8 cellular contexts compared by ENCODE assay signal in genomic region chr12:27331299-27331926, GRCh38. TPM values are rescaled to one million over a fixed set of nuclear protein-coding genes. Genes with fewer than 3 reads are reported as not detected.
DNase-seq lines count a peak whose midpoint lies in the region; ATAC-seq, FAIRE-seq and TF ChIP-seq lines count a peak whose summit lies in the region.

No MANE protein-coding gene starts in this region.

- ATAC-seq in GM21723 (IDR thresholded peaks at IDR 0.05; ENCODE audit: unreplicated experiment): peak; percentile 40

- peaks cover 28% of the 10 kb centered on the region for H3F3A ChIP-seq in MM.1S (ENCODE audit: insufficient read depth, low read length)

- H3K27ac ChIP-seq in MM.1S (ENCODE audit: low read length): peak overlapping the region; percentile 81
- peak overlapping the region; percentile 72 for H3K27ac ChIP-seq in astrocyte (ENCODE audit: low read depth, low read length)
- no peak overlapping the region for H3K27ac ChIP-seq in substantia nigra (ENCODE audit: low read depth, low read length, poor library complexity, severe bottlenecking)

- H3K9me3 Mint-ChIP-seq in astrocyte (ENCODE audit: unreplicated experiment): peaks cover 2% of the 10 kb centered on the region

- H3K27ac Mint-ChIP-seq in astrocyte (ENCODE audit: unreplicated experiment): peak overlapping the region; percentile 96

- peaks cover 32% of the 10 kb centered on the region for H3K79me2 ChIP-seq in MM.1S (ENCODE audit: low read length)
- peaks cover 33% of the 10 kb centered on the region for H3K79me2 ChIP-seq in astrocyte (ENCODE audit: insufficient read depth, low read length)

- H3K4me1 Mint-ChIP-seq in astrocyte (ENCODE audit: low read depth, unreplicated experiment): peaks cover 26% of the 10 kb centered on the region

- H3K9ac ChIP-seq in MM.1S (ENCODE audit: low read length) (peak overlapping the region; percentile 77), astrocyte (ENCODE audit: low read length) (peak overlapping the region; percentile 80), mucosa of stomach (ENCODE audit: low read length) (peak overlapping the region; percentile 3)

- DNase-seq in GM04503 (ENCODE audit: low read depth) (peak; percentile 83), MM.1S (peak; percentile 63), astrocyte (ENCODE audit: low read depth) (peak; percentile 95), T-helper 9 cell (no peak), NCI-H524 (lab: John Stamatoyannopoulos, UW) (no peak), substantia nigra (lab: John Stamatoyannopoulos, UW) (no peak)

- no peaks in the 10 kb centered on the region for H3K9me2 ChIP-seq in MM.1S (replicated peaks; ENCODE audit: insufficient read depth, low read length)

- TF ChIP-seq CTCF in MM.1S (IDR thresholded peaks at IDR 0.05; ENCODE audit: low read length) (no peak), astrocyte (IDR thresholded peaks at IDR 0.05; ENCODE audit: insufficient read depth, low read depth, low read length) (no peak)

- H3K9me3 ChIP-seq in MM.1S (replicated peaks; ENCODE audit: insufficient read depth, low read length) (no peaks in the 10 kb centered on the region), astrocyte (ENCODE audit: insufficient read depth, low read depth, low read length) (no peaks in the 10 kb centered on the region), mucosa of stomach (ENCODE audit: control insufficient read depth, low read length) (no peaks in the 10 kb centered on the region)

- H3K4me1 ChIP-seq in MM.1S (ENCODE audit: low read length) (peaks cover 28% of the 10 kb centered on the region), astrocyte (ENCODE audit: insufficient read depth, low read length) (peaks cover 21% of the 10 kb centered on the region), mucosa of stomach (ENCODE audit: control insufficient read depth, insufficient read depth, low read length) (peaks cover 40% of the 10 kb centered on the region)

- H3K36me3 Mint-ChIP-seq in astrocyte (ENCODE audit: low read depth, unreplicated experiment): no peaks in the 10 kb centered on the region

- H3K4me3 ChIP-seq in MM.1S (ENCODE audit: low read length) (peak overlapping the region; percentile 93), astrocyte (ENCODE audit: insufficient read depth, low read depth, low read length) (peak overlapping the region; percentile 77), mucosa of stomach (ENCODE audit: low read length) (no peak overlapping the region)

- H3K27me3 Mint-ChIP-seq in astrocyte (ENCODE audit: low read depth, unreplicated experiment): no peaks in the 10 kb centered on the region

- H3K27me3 ChIP-seq in MM.1S (replicated peaks; ENCODE audit: insufficient read depth, low read length) (no peaks in the 10 kb centered on the region), astrocyte (ENCODE audit: insufficient read depth, low read length) (no peaks in the 10 kb centered on the region), mucosa of stomach (ENCODE audit: control insufficient read depth, insufficient read depth, low read length) (no peaks in the 10 kb centered on the region)

- peak overlapping the region; percentile 73 for H3K4me3 Mint-ChIP-seq in astrocyte (ENCODE audit: unreplicated experiment)

- H2AFZ ChIP-seq in MM.1S (ENCODE audit: low read length) (peak overlapping the region; percentile 99), astrocyte (ENCODE audit: low read depth, low read length) (no peak overlapping the region)

- peak; percentile 97 for FAIRE-seq in astrocyte (lab: Jason Lieb, UNC)

- H3K4me2 ChIP-seq in MM.1S (ENCODE audit: low read depth, low read length) (peak overlapping the region; percentile 87), astrocyte (ENCODE audit: low read length) (peak overlapping the region; percentile 95)

- H3K36me3 ChIP-seq in MM.1S (replicated peaks; ENCODE audit: insufficient read depth, low read length) (no peaks in the 10 kb centered on the region), astrocyte (ENCODE audit: insufficient read depth, low read length) (peaks cover 12% of the 10 kb centered on the region), mucosa of stomach (ENCODE audit: control insufficient read depth, insufficient read depth, low read length) (no peaks in the 10 kb centered on the region)

- H4K20me1 ChIP-seq in MM.1S (ENCODE audit: insufficient read depth, low read length): no peaks in the 10 kb centered on the region; the same call in 1 of the 2 replicates
- H4K20me1 ChIP-seq in astrocyte (ENCODE audit: insufficient read depth, low read length): peaks cover 15% of the 10 kb centered on the region

RNA-seq across cellular contexts. Expression of gene BMAL2, which starts 1.2 kb away (rescaled TPM):
- 12.1 and 13.6 TPM in 2 replicates for total RNA-seq in astrocyte

Comparison
In these comparisons a context has a peak if more than half of its experiments do, and no peak if none do; other contexts are left out.
1. DNase-seq: peak in GM04503 (single experiment), MM.1S (single experiment) and astrocyte (single experiment); none in T-helper 9 cell (single experiment), NCI-H524 (0 of 2) and substantia nigra (0 of 49).
2. H3K9ac ChIP-seq: peak in every context shown above with its lines; median percentile 80 in astrocyte; 77 in MM.1S; 3 in mucosa of stomach.